29 cellular contexts compared by ENCODE assay signal in genomic region chr5:55333811-55334210, GRCh38.
"Had no signal": no experiment of that assay in that cellular context is flagged by ENCODE, and none has a peak within 500 bp of the region (broad histone marks: within the 10 kb centered on the region; RNA-seq: fewer than 3 reads in every experiment).

No MANE protein-coding gene starts in this region.

- H3K4me1 Mint-ChIP-seq: nephron, neural progenitor cell had no signal

- H3K9me3 Mint-ChIP-seq: natural killer cell; nephron; neural progenitor cell; stimulated activated memory B cell treated with anti-CD40 and anti-IgM and Interleukin-4, amounts not matched to agents 10 μg/mL and 1 μg/mL and 100 μg/mL, for 72 hours; stimulated activated naive CD8-positive, alpha-beta T cell treated with anti-CD3 and anti-CD28 coated beads, Interleukin-15, amount 100 ng/mL, for 72 hours; type B pancreatic cell had no signal

- H3K27ac ChIP-seq: neural progenitor cell, ovary, parathyroid adenoma, psoas muscle, right lobe of liver, sigmoid colon, suprapubic skin, testis, tibial artery, transverse colon, upper lobe of right lung, uterus had no signal

- FAIRE-seq: small intestine had no signal

- H2AFZ ChIP-seq: neural progenitor cell, parathyroid adenoma had no signal

- ATAC-seq: natural killer cell; psoas muscle; right cardiac atrium; right lobe of liver; stimulated activated memory B cell treated with anti-CD40 and anti-IgM and Interleukin-4, amounts not matched to agents 10 μg/mL and 1 μg/mL and 100 μg/mL, for 72 hours; stimulated activated naive CD8-positive, alpha-beta T cell treated with anti-CD3 and anti-CD28 coated beads, Interleukin-15, amount 100 ng/mL, for 72 hours; stimulated activated naive CD8-positive, alpha-beta T cell treated with anti-CD3 and anti-CD28 coated beads, Interleukin-15, Interleukin-2, amounts not matched to agents 100 U/mL and 50 U/mL, for 24 hours; upper lobe of right lung had no signal

- H3K27me3 Mint-ChIP-seq: progenitor cell of endocrine pancreas; stimulated activated memory B cell treated with anti-CD40 and anti-IgM and Interleukin-4, amounts not matched to agents 10 μg/mL and 1 μg/mL and 100 μg/mL, for 72 hours; stimulated activated naive CD8-positive, alpha-beta T cell treated with anti-CD3 and anti-CD28 coated beads, Interleukin-15, amount 100 ng/mL, for 72 hours; type B pancreatic cell had no signal

- H3K36me3 ChIP-seq: ovary, uterus had no signal

- H3K4me1 ChIP-seq: neural progenitor cell, parathyroid adenoma, psoas muscle, suprapubic skin, testis, upper lobe of right lung, uterus had no signal

- H3K27ac Mint-ChIP-seq: natural killer cell; nephron; neural progenitor cell; progenitor cell of endocrine pancreas; stimulated activated memory B cell treated with anti-CD40 and anti-IgM and Interleukin-4, amounts not matched to agents 10 μg/mL and 1 μg/mL and 100 μg/mL, for 72 hours; stimulated activated naive CD8-positive, alpha-beta T cell treated with anti-CD3 and anti-CD28 coated beads, Interleukin-15, amount 100 ng/mL, for 72 hours; type B pancreatic cell had no signal

- H3K4me3 Mint-ChIP-seq: natural killer cell; nephron; neural progenitor cell; stimulated activated memory B cell treated with anti-CD40 and anti-IgM and Interleukin-4, amounts not matched to agents 10 μg/mL and 1 μg/mL and 100 μg/mL, for 72 hours; stimulated activated naive CD8-positive, alpha-beta T cell treated with anti-CD3 and anti-CD28 coated beads, Interleukin-15, amount 100 ng/mL, for 72 hours; type B pancreatic cell had no signal

- H3K27me3 ChIP-seq: neural progenitor cell, ovary, right lobe of liver, sigmoid colon, suprapubic skin, testis, tibial artery, transverse colon, upper lobe of right lung, uterus had no signal

- H3K4me2 ChIP-seq: neural progenitor cell had no signal

- H3K4me3 ChIP-seq: neural progenitor cell, ovary, psoas muscle, right lobe of liver, sigmoid colon, suprapubic skin, testis, tibial artery, transverse colon, upper lobe of right lung, uterus had no signal

- DNase-seq: natural killer cell; occipital lobe; ovary; posterior cingulate gyrus; psoas muscle; right cardiac atrium; right lobe of liver; sigmoid colon; small intestine; stimulated activated CD4-positive, alpha-beta T cell treated with anti-CD3 and anti-CD28 coated beads, Interleukin-15, amount 100 ng/mL, for 24 hours; stimulated activated CD4-positive, alpha-beta T cell treated with anti-CD3 and anti-CD28 coated beads, Interleukin-4, amount 100 ng/mL, for 1 hour; stimulated activated CD4-positive, alpha-beta T cell treated with anti-CD3 and anti-CD28 coated beads, Interleukin-4, amount 100 ng/mL, for 4 hours; stimulated activated CD8-positive, alpha-beta memory T cell treated with anti-CD3 and anti-CD28 coated beads, Interleukin-4, amount 100 ng/mL, for 48 hours; stimulated activated naive CD4-positive, alpha-beta T cell; stimulated activated naive CD8-positive, alpha-beta T cell treated with anti-CD3 and anti-CD28 coated beads, Interleukin-15, amount 100 ng/mL, for 72 hours; stimulated activated naive CD8-positive, alpha-beta T cell treated with anti-CD3 and anti-CD28 coated beads, Interleukin-15, Interleukin-2, amounts not matched to agents 100 U/mL and 50 U/mL, for 24 hours; substantia nigra; testis; tibial artery; transverse colon; upper lobe of right lung; uterus had no signal

- H3K9me3 ChIP-seq: ovary, psoas muscle, right lobe of liver, sigmoid colon, suprapubic skin, testis, tibial artery, transverse colon, upper lobe of right lung, uterus had no signal

- H3K9ac ChIP-seq: neural progenitor cell, parathyroid adenoma had no signal
